ENCODE assay signal across 8 cellular contexts in genomic region chr9:135702002-135702721, GRCh38.
DNase-seq lines count a peak whose midpoint lies in the region; ATAC-seq, FAIRE-seq and TF ChIP-seq lines count a peak whose summit lies in the region.

Gene KCNT1, plus strand, starts transcription at chr9:135702185. Its CDS starts 74 bp downstream, at chr9:135702259.

- no peaks in the 10 kb centered on the region for H3K9me3 Mint-ChIP-seq in activated T-cell treated with anti-CD3 and anti-CD28 coated beads, Interleukin-2, amount 50 U/mL, for 24 hours

- no peak within 1 kb of the TSS for H3K4me3 ChIP-seq in fibroblast of pulmonary artery (replicated peaks; ENCODE audit: low read depth, low read length)

- DNase-seq in 8988T: peak; percentile 100
- peak; percentile 92 for DNase-seq in GM10266 (ENCODE audit: extremely low spot score)
- peak; percentile 65 for DNase-seq in NCI-H748 (lab: John Stamatoyannopoulos, UW; ENCODE audit: unreplicated experiment)
- DNase-seq in activated T-cell treated with anti-CD3 and anti-CD28 coated beads, Interleukin-2, amount 50 U/mL, for 24 hours: peak; percentile 75
- peak; percentile 42 for DNase-seq in fibroblast of pulmonary artery (ENCODE audit: low read depth)
- peak in 33 of 56 donors; percentile 0 to 72 (median 12) for DNase-seq in nucleus accumbens (lab: John Stamatoyannopoulos, UW)
- DNase-seq in urothelium cell line (ENCODE audit: low spot score): peak; percentile 90

- peak; percentile 80 for TF ChIP-seq CTCF in GM10266 (IDR thresholded peaks at IDR 0.05; ENCODE audit: control insufficient read depth, insufficient read depth, low read depth, missing control alignments)
- TF ChIP-seq CTCF in fibroblast of pulmonary artery (IDR thresholded peaks at IDR 0.05; ENCODE audit: low read length, missing control alignments): peak; percentile 20

- no peaks in the 10 kb centered on the region for H3K4me1 Mint-ChIP-seq in activated T-cell treated with anti-CD3 and anti-CD28 coated beads, Interleukin-2, amount 50 U/mL, for 24 hours (ENCODE audit: low read depth)

- H3K36me3 Mint-ChIP-seq in activated T-cell treated with anti-CD3 and anti-CD28 coated beads, Interleukin-2, amount 50 U/mL, for 24 hours (ENCODE audit: low read depth): no peaks in the 10 kb centered on the region

- no peak within 1 kb of the TSS for H3K4me3 Mint-ChIP-seq in activated T-cell treated with anti-CD3 and anti-CD28 coated beads, Interleukin-2, amount 50 U/mL, for 24 hours

- peaks cover 15% of the 10 kb centered on the region for H3K27me3 Mint-ChIP-seq in activated T-cell treated with anti-CD3 and anti-CD28 coated beads, Interleukin-2, amount 50 U/mL, for 24 hours

- FAIRE-seq in urothelium cell line (lab: Jason Lieb, UNC): no peak

- no peak within 1 kb of the TSS for H3K27ac Mint-ChIP-seq in activated T-cell treated with anti-CD3 and anti-CD28 coated beads, Interleukin-2, amount 50 U/mL, for 24 hours

- ATAC-seq in GM19463 (IDR thresholded peaks at IDR 0.05; ENCODE audit: unreplicated experiment): no peak

Comparison
In these comparisons a context has a peak if more than half of its experiments do, and no peak if none do; other contexts are left out.
1. DNase-seq: peak in every context shown above with its lines; median percentile 100 in 8988T; 92 in GM10266; 90 in urothelium cell line; 75 in activated T-cell treated with anti-CD3 and anti-CD28 coated beads, Interleukin-2, amount 50 U/mL, for 24 hours; 65 in NCI-H748; 42 in fibroblast of pulmonary artery; 12 in nucleus accumbens.